38 cellular contexts compared by ENCODE assay signal in genomic region chr1:190098756-190099155, GRCh38.
"Had no signal": no experiment of that assay in that cellular context is flagged by ENCODE, and none has a peak within 500 bp of the region (broad histone marks: within the 10 kb centered on the region; RNA-seq: fewer than 3 reads in every experiment).

No MANE protein-coding gene starts in this region.

- H3K27ac ChIP-seq: ascending aorta, cardiac muscle cell, Peyer's patch, WERI-Rb-1 had no signal

- H3K27me3 Mint-ChIP-seq: activated CD4-positive, alpha-beta memory T cell treated with anti-CD3 and anti-CD28 coated beads, Interleukin-2, amount 10 ng/mL, durations not matched to agents 7 days and 5 days; activated CD8-positive, alpha-beta memory T cell treated with anti-CD3 and anti-CD28 coated beads, Interleukin-2, amount 10 ng/mL, durations not matched to agents 7 days and 5 days; activated naive CD4-positive, alpha-beta T cell treated with anti-CD3 and anti-CD28 coated beads, Interleukin-2, amount 50 U/mL, for 24 hours; activated naive CD8-positive, alpha-beta T cell treated with anti-CD3 and anti-CD28 coated beads, Interleukin-2, amount 10 ng/mL, durations not matched to agents 7 days and 5 days; activated T-helper 17 cell treated with anti-CD3 and anti-CD28 coated beads, Interleukin-2, amount 50 U/mL, for 72 hours; central memory CD8-positive, alpha-beta T cell had no signal

- H3K27ac Mint-ChIP-seq: activated CD4-positive, alpha-beta memory T cell treated with anti-CD3 and anti-CD28 coated beads, Interleukin-2, amount 10 ng/mL, durations not matched to agents 7 days and 5 days; activated CD8-positive, alpha-beta memory T cell treated with anti-CD3 and anti-CD28 coated beads, Interleukin-2, amount 10 ng/mL, durations not matched to agents 7 days and 5 days; activated naive CD4-positive, alpha-beta T cell treated with anti-CD3 and anti-CD28 coated beads, Interleukin-2, amount 50 U/mL, for 24 hours; activated naive CD8-positive, alpha-beta T cell treated with anti-CD3 and anti-CD28 coated beads, Interleukin-2, amount 10 ng/mL, durations not matched to agents 7 days and 5 days; activated T-cell treated with anti-CD3 and anti-CD28 coated beads, Interleukin-2, amount 50 U/mL, for 72 hours; activated T-helper 17 cell treated with anti-CD3 and anti-CD28 coated beads, Interleukin-2, amount 50 U/mL, for 72 hours had no signal

- H3K4me1 Mint-ChIP-seq: activated CD4-positive, alpha-beta memory T cell treated with anti-CD3 and anti-CD28 coated beads, Interleukin-2, amount 10 ng/mL, durations not matched to agents 7 days and 5 days; activated CD8-positive, alpha-beta memory T cell treated with anti-CD3 and anti-CD28 coated beads, Interleukin-2, amount 10 ng/mL, durations not matched to agents 7 days and 5 days; activated naive CD4-positive, alpha-beta T cell treated with anti-CD3 and anti-CD28 coated beads, Interleukin-2, amount 50 U/mL, for 24 hours; activated naive CD8-positive, alpha-beta T cell treated with anti-CD3 and anti-CD28 coated beads, Interleukin-2, amount 10 ng/mL, durations not matched to agents 7 days and 5 days; activated T-helper 17 cell treated with anti-CD3 and anti-CD28 coated beads, Interleukin-2, amount 50 U/mL, for 72 hours; central memory CD8-positive, alpha-beta T cell had no signal

- H3K27me3 ChIP-seq: ascending aorta, cardiac muscle cell, Peyer's patch had no signal

- ATAC-seq: activated CD8-positive, alpha-beta memory T cell treated with anti-CD3 and anti-CD28 coated beads, Interleukin-2, amount 10 ng/mL, durations not matched to agents 7 days and 5 days; activated T-cell treated with anti-CD3 and anti-CD28 coated beads, Interleukin-2, amount 50 U/mL, for 72 hours; activated T-helper 17 cell treated with anti-CD3 and anti-CD28 coated beads, Interleukin-2, amount 50 U/mL, for 72 hours; PC-3; Right ventricle myocardium inferior had no signal

- H3K36me3 Mint-ChIP-seq: activated CD8-positive, alpha-beta memory T cell treated with anti-CD3 and anti-CD28 coated beads, Interleukin-2, amount 10 ng/mL, durations not matched to agents 7 days and 5 days; activated naive CD4-positive, alpha-beta T cell treated with anti-CD3 and anti-CD28 coated beads, Interleukin-2, amount 50 U/mL, for 24 hours; activated naive CD8-positive, alpha-beta T cell treated with anti-CD3 and anti-CD28 coated beads, Interleukin-2, amount 10 ng/mL, durations not matched to agents 7 days and 5 days had no signal

- H3K4me1 ChIP-seq: ascending aorta, Peyer's patch had no signal

- H3K9me3 ChIP-seq: ascending aorta, Peyer's patch had no signal

- H3K36me3 ChIP-seq: ascending aorta, cardiac muscle cell, Peyer's patch, WERI-Rb-1 had no signal

- DNase-seq: activated CD4-positive, alpha-beta memory T cell treated with anti-CD3 and anti-CD28 coated beads, Interleukin-2, amount 10 ng/mL, durations not matched to agents 7 days and 5 days; activated CD4-positive, alpha-beta T cell treated with anti-CD3 and anti-CD28 coated beads for 1 hour; activated CD4-positive, alpha-beta T cell treated with anti-CD3 and anti-CD28 coated beads for 48 hours; activated CD4-positive, CD25-positive, alpha-beta regulatory T cell; activated CD8-positive, alpha-beta memory T cell treated with anti-CD3 and anti-CD28 coated beads for 24 hours; activated CD8-positive, alpha-beta memory T cell treated with anti-CD3 and anti-CD28 coated beads, Interleukin-2, amount 10 ng/mL, durations not matched to agents 7 days and 5 days; activated CD8-positive, alpha-beta memory T cell treated with anti-CD3 and anti-CD28 coated beads, Interleukin-2, amount 50 U/mL, for 48 hours; activated effector memory CD4-positive, alpha-beta T cell treated with anti-CD3 and anti-CD28 coated beads, Interleukin-2, amount 50 U/mL, for 16 hours; activated naive CD4-positive, alpha-beta T cell treated with Interleukin-2 at 50 U/mL for 16 hours; activated naive CD8-positive, alpha-beta T cell treated with anti-CD3 and anti-CD28 coated beads, Interleukin-2, amount 10 ng/mL, durations not matched to agents 7 days and 5 days; activated T-cell treated with anti-CD3 and anti-CD28 coated beads, Interleukin-2, amount 50 U/mL, for 72 hours; amygdala; Karpas-422; KBM-7; NCI-H1092 treated with DMSO at 0.1 percent for 48 hours; NCI-H1417; NCI-H1694; NCI-H2029; NCI-H2107; NCI-H2171; NCI-H510A; NCI-H526; NCI-H748 treated with DMSO at 0.1 percent for 48 hours; NK-92 treated with Interleukin-12 subunit alpha and Interleukin-12 subunit beta, amount 100 ng/mL, for 24 hours; PC-3; Peyer's patch; RPMI8226; SW 1271; T-helper 1 cell; T-helper 2 cell; T-helper 9 cell; WERI-Rb-1 had no signal

- H3K4me3 Mint-ChIP-seq: activated CD4-positive, alpha-beta memory T cell treated with anti-CD3 and anti-CD28 coated beads, Interleukin-2, amount 10 ng/mL, durations not matched to agents 7 days and 5 days; activated CD8-positive, alpha-beta memory T cell treated with anti-CD3 and anti-CD28 coated beads, Interleukin-2, amount 10 ng/mL, durations not matched to agents 7 days and 5 days; activated naive CD4-positive, alpha-beta T cell treated with anti-CD3 and anti-CD28 coated beads, Interleukin-2, amount 50 U/mL, for 24 hours; activated naive CD8-positive, alpha-beta T cell treated with anti-CD3 and anti-CD28 coated beads, Interleukin-2, amount 10 ng/mL, durations not matched to agents 7 days and 5 days; activated T-cell treated with anti-CD3 and anti-CD28 coated beads, Interleukin-2, amount 50 U/mL, for 72 hours; activated T-helper 17 cell treated with anti-CD3 and anti-CD28 coated beads, Interleukin-2, amount 50 U/mL, for 72 hours; central memory CD8-positive, alpha-beta T cell had no signal

- H3K4me3 ChIP-seq: ascending aorta, cardiac muscle cell, Peyer's patch had no signal
